Comparison of ENCODE assay signal across 25 cellular contexts in the genomic region with DNA sequence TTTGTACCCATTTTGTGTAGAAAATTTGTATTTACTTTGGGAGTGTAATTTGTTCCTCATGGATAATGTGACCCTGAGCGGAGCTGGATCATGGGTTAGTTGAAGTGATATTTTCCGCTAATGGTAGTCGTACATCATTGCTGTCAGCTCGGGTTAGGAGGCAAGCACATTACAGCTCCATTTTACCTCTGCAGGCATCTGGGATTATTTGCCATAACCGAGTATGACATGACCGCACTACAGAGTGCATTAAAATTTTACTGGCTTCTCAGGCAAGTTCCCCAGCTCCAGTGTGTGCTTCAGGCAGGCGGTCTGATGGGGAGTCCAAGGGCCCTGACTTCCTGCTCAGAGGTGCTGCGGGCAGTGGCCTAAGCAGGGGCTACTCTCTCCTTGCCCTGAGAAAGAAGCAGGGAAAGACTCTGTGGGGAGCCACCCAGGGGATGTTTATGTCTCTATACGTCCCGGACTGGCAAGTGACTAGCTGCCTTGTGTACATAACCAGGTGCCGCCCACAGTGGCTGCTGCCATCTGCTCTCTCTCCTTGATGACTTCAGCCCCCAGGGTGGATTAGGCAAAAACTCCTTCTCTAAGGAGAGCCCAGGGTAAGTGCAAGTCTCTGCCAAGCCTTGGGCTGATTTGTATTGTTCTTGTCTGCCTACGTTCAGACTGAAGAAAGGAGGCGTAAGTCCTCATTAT.
A peak's percentile ranks its signal among the peaks of the same experiment; 100 is the strongest.
DNase-seq lines count a peak whose midpoint lies in the region; ATAC-seq, FAIRE-seq and TF ChIP-seq lines count a peak whose summit lies in the region.
"Had no signal": no experiment of that assay in that cellular context is flagged by ENCODE, and none has a peak within 500 bp of the region (broad histone marks: within the 10 kb centered on the region; RNA-seq: fewer than 3 reads in every experiment).

No MANE protein-coding gene starts in this region.

- CTCF ChIA-PET in H1 (lab: Charles Lee; ENCODE audit: partially characterized antibody): interaction anchor here (1.7 kb wide), 1 partner anchor 46 kb away, joined by 3 read pairs; no protein-coding TSS in a partner anchor

- H3K27me3 ChIP-seq in H1 (replicated peaks in 1 of 4; ENCODE audit: control insufficient read depth in 3 of 4, extremely low read depth in 1 of 4, insufficient read depth in 3 of 4, low read length in 3 of 4) (peaks cover 0 to 2% (median 0%) of the 10 kb centered on the region in 4 experiments; a peak in 2 of 7 replicates), aorta (ENCODE audit: control insufficient read depth in 1 of 2, insufficient read depth in 2 of 2, low read length in 1 of 2) (no peaks in the 10 kb centered on the region), testis (no peaks in the 10 kb centered on the region)
- H3K27me3 ChIP-seq: esophagus muscularis mucosa, gastroesophageal sphincter had no signal

- no peak for FAIRE-seq in H1 (lab: Jason Lieb, UNC)
- FAIRE-seq: A549, urothelium cell line had no signal

- no peak overlapping the region for H3K27ac ChIP-seq in H1 (ENCODE audit: low read depth, low read length)
- H3K27ac ChIP-seq in aorta (ENCODE audit: low read depth in 1 of 2, low read length in 2 of 2): no peak overlapping the region
- H3K27ac ChIP-seq in testis: no peak overlapping the region
- H3K27ac ChIP-seq: A549, esophagus muscularis mucosa, gastroesophageal sphincter, prostate gland, skin epidermis had no signal

- no peak overlapping the region for H2BK20ac ChIP-seq in H1 (ENCODE audit: low read length)

- H3K79me1 ChIP-seq in H1 (ENCODE audit: low read depth, low read length): no peaks in the 10 kb centered on the region; the same call in 1 of the 2 replicates

- no peak overlapping the region for H2BK12ac ChIP-seq in H1 (ENCODE audit: low read depth, low read length)

- no peaks in the 10 kb centered on the region for H3K36me3 ChIP-seq in H1 (ENCODE audit: control insufficient read depth in 2 of 4, insufficient read depth in 4 of 4, low read length in 3 of 4)
- no peaks in the 10 kb centered on the region for H3K36me3 ChIP-seq in aorta (ENCODE audit: control insufficient read depth in 1 of 2, insufficient read depth in 2 of 2, low read length in 1 of 2)
- no peaks in the 10 kb centered on the region for H3K36me3 ChIP-seq in testis (ENCODE audit: low read depth, missing control alignments)
- H3K36me3 ChIP-seq: esophagus muscularis mucosa, gastroesophageal sphincter, prostate gland had no signal

- no peak overlapping the region for H3K9ac ChIP-seq in H1 (replicated peaks in 1 of 4; ENCODE audit: extremely low read depth in 1 of 4, low read depth in 3 of 4, low read length in 3 of 4)

- H3K4ac ChIP-seq in H1 (replicated peaks; ENCODE audit: insufficient read length, low read depth, low read length): no peak overlapping the region

- no peak overlapping the region for H3K18ac ChIP-seq in H1 (ENCODE audit: extremely low read depth, low read length)

- no peak overlapping the region for H2BK5ac ChIP-seq in H1 (ENCODE audit: low read depth, low read length)

- H4K5ac ChIP-seq in H1 (ENCODE audit: insufficient read length, low read depth, low read length): no peak overlapping the region

- H3K23ac ChIP-seq in H1 (ENCODE audit: insufficient read length): peak overlapping the region; percentile 55

- H4K8ac ChIP-seq in H1 (ENCODE audit: extremely low read depth, insufficient read depth, low read length): no peak overlapping the region; the same call in 1 of the 2 replicates

- no peak for TF ChIP-seq RAD21 in H1 (IDR thresholded peaks at IDR 0.05 in 1 of 2, conservative IDR thresholded peaks at IDR 0.05 in 1 of 2; ENCODE audit: low read depth in 2 of 2, low read length in 2 of 2)

- H3K14ac ChIP-seq in H1 (ENCODE audit: insufficient read length): no peak overlapping the region

- DNase-seq in NCI-H510A treated with DMSO at 0.1 percent for 48 hours (lab: John Stamatoyannopoulos, UW): peak; percentile 3
- no peak for DNase-seq in NCI-H510A (lab: John Stamatoyannopoulos, UW)
- peak; percentile 70 for DNase-seq in NCI-H345 (lab: John Stamatoyannopoulos, UW)
- no peak for DNase-seq in H1 (ENCODE audit: low read depth in 1 of 2, low spot score in 2 of 2)
- no peak for DNase-seq in aorta
- DNase-seq in testis: no peak
- DNase-seq in pons (ENCODE audit: low spot score): no peak
- no peak for DNase-seq in activated CD8-positive, alpha-beta memory T cell treated with anti-CD3 and anti-CD28 coated beads, Interleukin-2, amount 50 U/mL, for 4 hours
- DNase-seq: activated CD4-positive, alpha-beta T cell treated with anti-CD3 and anti-CD28 coated beads, Interleukin-2, amount 50 U/mL, for 1 hour; activated naive CD4-positive, alpha-beta T cell; amygdala; C1 segment of cervical spinal cord; caudate nucleus; HFFc6; mesendoderm; MM.1S; naive thymus-derived CD8-positive, alpha-beta T cell; NCI-H2029; T-cell had no signal

- TF ChIP-seq EP300 in H1 (IDR thresholded peaks at IDR 0.05; ENCODE audit: borderline replicate concordance in 1 of 2, low read depth in 2 of 2, low read length in 2 of 2): no peak

- H4K20me1 ChIP-seq in H1 (replicated peaks in 1 of 2; ENCODE audit: control insufficient read depth in 1 of 2, insufficient read depth in 2 of 2, low read length in 2 of 2): no peaks in the 10 kb centered on the region

- H3K4me2 ChIP-seq in H1 (ENCODE audit: insufficient read depth in 1 of 2, low read depth in 2 of 2, low read length in 2 of 2): no peak overlapping the region
- H3K4me2 ChIP-seq: A549 had no signal

- TF ChIP-seq POLR2A in H1 (IDR thresholded peaks at IDR 0.05; ENCODE audit: control extremely low read depth in 1 of 2, low read depth in 2 of 2, low read length in 2 of 2) (no peak), testis (IDR thresholded peaks at IDR 0.05) (no peak)

- H2AK5ac ChIP-seq in H1 (ENCODE audit: low read depth, low read length): no peak overlapping the region

- peaks cover 0 to 5% (median 2%) of the 10 kb centered on the region in 4 experiments; a peak in 4 of 7 replicates for H3K4me1 ChIP-seq in H1 (replicated peaks in 1 of 4; ENCODE audit: control insufficient read depth in 3 of 4, insufficient read depth in 4 of 4, low read length in 3 of 4)
- no peaks in the 10 kb centered on the region for H3K4me1 ChIP-seq in aorta (ENCODE audit: control insufficient read depth in 1 of 2, insufficient read depth in 2 of 2, low read length in 2 of 2)
- no peaks in the 10 kb centered on the region for H3K4me1 ChIP-seq in testis
- H3K4me1 ChIP-seq: A549, esophagus muscularis mucosa, gastroesophageal sphincter, prostate gland had no signal

- no peak overlapping the region for H2BK120ac ChIP-seq in H1 (replicated peaks; ENCODE audit: low read depth, low read length)

- no peak overlapping the region for H2AFZ ChIP-seq in H1 (ENCODE audit: low read length)

- no peak overlapping the region for H3K4me3 ChIP-seq in H1 (ENCODE audit: extremely low read depth in 1 of 4, insufficient read depth in 2 of 4, low read depth in 3 of 4, low read length in 4 of 4)
- H3K4me3 ChIP-seq in aorta (ENCODE audit: low read length in 2 of 2): no peak overlapping the region
- no peak overlapping the region for H3K4me3 ChIP-seq in testis
- H3K4me3 ChIP-seq: A549, esophagus muscularis mucosa, gastroesophageal sphincter, prostate gland, skin epidermis had no signal

- no peaks in the 10 kb centered on the region; the same call in 1 of the 2 replicates for H3K23me2 ChIP-seq in H1 (ENCODE audit: low read depth, low read length)

- no peak overlapping the region for H3K56ac ChIP-seq in H1 (replicated peaks; ENCODE audit: insufficient read length, low read depth, low read length)

- H3K9me3 ChIP-seq in H1 (ENCODE audit: insufficient read depth in 2 of 2, low read depth in 1 of 2, low read length in 1 of 2): no peaks in the 10 kb centered on the region
- no peaks in the 10 kb centered on the region for H3K9me3 ChIP-seq in aorta (ENCODE audit: control insufficient read depth, low read length)
- H3K9me3 ChIP-seq in testis: no peaks in the 10 kb centered on the region
- H3K9me3 ChIP-seq: A549, esophagus muscularis mucosa, gastroesophageal sphincter, prostate gland had no signal

- no peak overlapping the region for H2BK15ac ChIP-seq in H1 (ENCODE audit: low read length)

- H4K91ac ChIP-seq in H1 (replicated peaks; ENCODE audit: insufficient read length, low read length): peak overlapping the region; percentile 6

- TF ChIP-seq CTCF in H1 (IDR thresholded peaks at IDR 0.05; ENCODE audit: control extremely low read depth in 1 of 3, insufficient read depth in 1 of 3, low read depth in 1 of 3, low read length in 3 of 3): no peak
- no peak for TF ChIP-seq CTCF in testis (IDR thresholded peaks at IDR 0.05)

- peak; percentile 21 for ATAC-seq in aorta (ENCODE audit: low FRiP score)
- ATAC-seq: A549; gastroesophageal sphincter; naive thymus-derived CD8-positive, alpha-beta T cell; T-cell had no signal

- POLR2A ChIA-PET in H1 (lab: Charles Lee; ENCODE audit: partially characterized antibody): no interaction called here

- intact Hi-C loops in aorta (cut with DNase I) (no loop called here), testis (cut with DNase I; ENCODE audit: low total_unique reads) (no loop called here)

- no peaks in the 10 kb centered on the region for H3K79me2 ChIP-seq in H1 (ENCODE audit: control insufficient read depth in 1 of 2, insufficient read depth in 2 of 2, low read length in 2 of 2)

- whole genome bisulfite sequencing in H1 (ENCODE audit: extremely low coverage in 1 of 2, insufficient coverage in 1 of 2, insufficient read length in 1 of 2, insufficient replicate concordance in 2 of 2, low coverage in 1 of 2, low lambda C conversion rate in 2 of 2, missing lambda C conversion rate in 1 of 2), 2 experiments: 85% methylated on average over 13 of the region's 13 CpGs; no CpG with 5 or more reads in 1 of the 2 experiments
- 85 to 89% methylated on average over 13 of the region's 13 CpGs for WGBS in aorta, 2 donors
- WGBS in testis, 2 donors: 88 to 94% methylated on average over 11 to 13 of the region's 13 CpGs

TF ChIP-seq in H1, 55 proteins besides CTCF, POLR2A, EP300 and RAD21 (continues in another document):
- TF ChIP-seq TCF12 (IDR thresholded peaks at IDR 0.05; ENCODE audit: low read depth, low read length): no peak
- no peak for TF ChIP-seq SP2 (IDR thresholded peaks at IDR 0.05; ENCODE audit: low read length)
- TF ChIP-seq CHD2 (IDR thresholded peaks at IDR 0.05; ENCODE audit: low read length): no peak
- no peak for TF ChIP-seq RBBP5 (IDR thresholded peaks at IDR 0.05; ENCODE audit: borderline replicate concordance, low read depth, low read length)
- no peak for TF ChIP-seq TAF1 (IDR thresholded peaks at IDR 0.05; ENCODE audit: low read depth, low read length)
- TF ChIP-seq NRF1 (IDR thresholded peaks at IDR 0.05; ENCODE audit: low read depth, low read length): no peak
- TF ChIP-seq USF2 (IDR thresholded peaks at IDR 0.05; ENCODE audit: low read length): no peak
- no peak for TF ChIP-seq GTF2F1 (IDR thresholded peaks at IDR 0.05; ENCODE audit: borderline replicate concordance, low read depth, low read length)

Comparison
In these comparisons a context has a peak if more than half of its experiments do, and no peak if none do; other contexts are left out.
1. DNase-seq: peak in NCI-H510A treated with DMSO at 0.1 percent for 48 hours (single experiment) and NCI-H345 (single experiment); none in NCI-H510A (single experiment), H1 (0 of 2), aorta (0 of 2), testis (single experiment), pons (single experiment) and activated CD8-positive, alpha-beta memory T cell treated with anti-CD3 and anti-CD28 coated beads, Interleukin-2, amount 50 U/mL, for 4 hours (single experiment).